ENCODE assay signal across 1 cellular context in the genomic region with DNA sequence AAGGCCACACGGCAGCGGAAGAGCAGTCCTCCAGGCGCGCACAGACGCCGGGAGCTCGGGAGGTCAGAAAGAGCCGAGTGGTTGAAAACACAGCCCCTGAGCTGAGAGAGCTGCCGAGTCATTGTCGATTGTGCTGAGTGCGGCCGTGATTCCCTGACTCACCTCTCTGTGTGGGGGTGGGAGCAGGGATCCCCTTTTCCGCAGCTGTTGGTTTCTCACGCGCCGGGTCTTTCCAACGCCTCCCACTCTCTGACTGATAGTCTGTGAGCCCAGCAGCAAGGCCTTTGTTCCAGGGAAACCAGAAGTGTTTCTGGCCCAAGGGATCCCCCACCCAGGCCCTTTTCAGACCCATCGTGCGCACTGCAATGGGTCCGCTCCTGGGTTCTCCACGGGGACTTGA.
A peak's percentile ranks its signal among the peaks of the same experiment; 100 is the strongest.
TF ChIP-seq lines count a peak whose summit lies in the region.

No MANE protein-coding gene starts in this region.

TF ChIP-seq in H1, 55 proteins besides CTCF, POLR2A, EP300 and RAD21 (continued from another document):
- no peak for TF ChIP-seq NANOG (IDR thresholded peaks at IDR 0.05; ENCODE audit: insufficient read depth, low read depth, low read length, poor library complexity, severe bottlenecking)
- no peak for TF ChIP-seq GABPA (IDR thresholded peaks at IDR 0.05; ENCODE audit: borderline replicate concordance, insufficient read depth, low read length)
- TF ChIP-seq KDM5A (IDR thresholded peaks at IDR 0.05; ENCODE audit: low read length): no peak
- no peak for TF ChIP-seq ZNF274 (IDR thresholded peaks at IDR 0.05; ENCODE audit: borderline replicate concordance, extremely low read depth, low read length)
- no peak for TF ChIP-seq SAP30 (IDR thresholded peaks at IDR 0.05; ENCODE audit: insufficient read depth, insufficient replicate concordance, low read length)
- TF ChIP-seq TBP (IDR thresholded peaks at IDR 0.05; ENCODE audit: low read depth, low read length): no peak
- TF ChIP-seq MAFK (IDR thresholded peaks at IDR 0.05; ENCODE audit: low read depth, low read length): peak; percentile 88
- TF ChIP-seq YY1 (IDR thresholded peaks at IDR 0.05; ENCODE audit: low read depth, low read length): no peak
- TF ChIP-seq EZH2 (IDR thresholded peaks at IDR 0.05; ENCODE audit: low read depth, low read length, severe bottlenecking): no peak
- no peak for TF ChIP-seq SP4 (IDR thresholded peaks at IDR 0.05; ENCODE audit: low read length)
- TF ChIP-seq E2F6 (IDR thresholded peaks at IDR 0.05): no peak
- TF ChIP-seq, protein P1, sequence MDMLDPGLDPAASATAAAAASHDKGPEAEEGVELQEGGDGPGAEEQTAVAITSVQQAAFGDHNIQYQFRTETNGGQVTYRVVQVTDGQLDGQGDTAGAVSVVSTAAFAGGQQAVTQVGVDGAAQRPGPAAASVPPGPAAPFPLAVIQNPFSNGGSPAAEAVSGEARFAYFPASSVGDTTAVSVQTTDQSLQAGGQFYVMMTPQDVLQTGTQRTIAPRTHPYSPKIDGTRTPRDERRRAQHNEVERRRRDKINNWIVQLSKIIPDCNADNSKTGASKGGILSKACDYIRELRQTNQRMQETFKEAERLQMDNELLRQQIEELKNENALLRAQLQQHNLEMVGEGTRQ (IDR thresholded peaks at IDR 0.05; ENCODE audit: low read length): no peak
- TF ChIP-seq ATF3 (IDR thresholded peaks at IDR 0.05; ENCODE audit: insufficient read depth, low read depth, low read length): no peak
- peak; percentile 98 for TF ChIP-seq BACH1 (IDR thresholded peaks at IDR 0.05; ENCODE audit: low read length)
- TF ChIP-seq CBX5 (IDR thresholded peaks at IDR 0.05; ENCODE audit: low read depth, low read length): no peak
- no peak for TF ChIP-seq SIN3A (conservative IDR thresholded peaks at IDR 0.05 in 1 of 2, IDR thresholded peaks at IDR 0.05 in 1 of 2; ENCODE audit: low read depth in 1 of 2, low read length in 2 of 2)
- TF ChIP-seq KDM4A (IDR thresholded peaks at IDR 0.05; ENCODE audit: low read depth, low read length, severe bottlenecking): no peak
TF ChIP-seq in H1: peak in this region for 2.
